25 cellular contexts compared by ENCODE assay signal in the genomic region with DNA sequence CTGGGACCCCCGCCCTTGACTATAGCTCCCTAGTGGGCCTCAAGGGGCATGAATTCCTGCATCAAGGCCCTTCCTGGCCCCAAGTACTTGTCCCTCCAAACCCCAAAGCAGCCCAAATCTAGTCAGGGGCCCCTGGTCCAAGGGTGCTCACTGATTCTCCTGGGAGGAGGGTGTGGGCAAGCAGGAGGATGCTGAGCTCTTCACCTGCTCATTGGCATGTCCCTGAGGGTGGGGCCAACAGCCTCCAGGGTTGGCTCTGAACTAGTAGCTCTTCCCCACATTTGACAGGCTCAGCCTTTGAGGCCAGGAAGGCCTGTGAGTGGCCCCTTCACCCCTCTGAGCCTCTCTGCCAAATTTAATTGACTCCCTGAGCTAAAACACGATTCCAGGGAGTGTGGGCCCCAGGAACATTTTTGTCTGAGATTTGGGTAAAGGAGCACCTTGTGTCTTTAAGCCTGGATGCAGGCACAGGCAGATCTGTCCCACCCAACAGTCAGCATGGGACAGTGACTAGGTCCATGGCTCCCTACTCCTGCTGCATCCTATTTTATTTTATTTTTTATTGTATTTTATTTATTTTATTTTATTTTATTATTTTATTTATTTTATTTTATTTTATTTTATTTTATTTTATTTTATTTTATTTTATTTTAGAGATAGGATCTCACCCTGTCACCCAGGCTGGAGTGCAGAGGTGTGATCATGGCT. TPM values are rescaled to one million over a fixed set of nuclear protein-coding genes. Genes with fewer than 3 reads are reported as not detected.
"Had no signal": no experiment of that assay in that cellular context is flagged by ENCODE, and none has a peak within 500 bp of the region (broad histone marks: within the 10 kb centered on the region; RNA-seq: fewer than 3 reads in every experiment).

No MANE protein-coding gene starts in this region.

- DNase-seq: activated CD4-positive, alpha-beta T cell treated with anti-CD3 and anti-CD28 coated beads for 1 hour; activated CD4-positive, alpha-beta T cell treated with anti-CD3 and anti-CD28 coated beads, Interleukin-2, amount 50 U/mL, for 48 hours; activated gamma-delta T cell treated with Interleukin-2 at 50 U/mL for 16 hours; activated T-cell treated with anti-CD3 and anti-CD28 coated beads, Interleukin-2, amount 50 U/mL, for 4 hours; foreskin keratinocyte; glutamatergic neuron; hippocampal formation; left ventricle myocardium inferior; stimulated activated naive CD8-positive, alpha-beta T cell treated with anti-CD3 and anti-CD28 coated beads, Interleukin-15, Interleukin-2, amounts not matched to agents 100 U/mL and 50 U/mL, for 24 hours; SW 1271; T-helper 2 cell had no signal

- H3K27ac Mint-ChIP-seq: activated naive CD8-positive, alpha-beta T cell; dendritic cell treated with granulocyte-macrophage colony-stimulating factor and Interleukin-4, amounts not matched to agents 40 ng/mL and 50 ng/mL, for 4 days; effector memory CD8-positive, alpha-beta T cell; memory B cell; naive thymus-derived CD8-positive, alpha-beta T cell had no signal

- H3K36me3 Mint-ChIP-seq: activated naive CD8-positive, alpha-beta T cell; memory B cell had no signal

- H3K4me3 ChIP-seq: left ventricle myocardium inferior, tibial nerve, vagina had no signal

- H3K27ac ChIP-seq: epithelial cell of prostate, foreskin keratinocyte, left ventricle myocardium inferior, neutrophil, parathyroid adenoma, tibial nerve, vagina, VCaP had no signal

- H3K36me3 ChIP-seq: left ventricle myocardium inferior, neutrophil, tibial nerve, vagina had no signal

- H3K4me1 Mint-ChIP-seq: memory B cell had no signal

- H3K9me3 Mint-ChIP-seq: activated T-cell treated with anti-CD3 and anti-CD28 coated beads, Interleukin-2, amount 50 U/mL, for 4 hours; dendritic cell treated with granulocyte-macrophage colony-stimulating factor and Interleukin-4, amounts not matched to agents 40 ng/mL and 50 ng/mL, for 4 days; effector memory CD8-positive, alpha-beta T cell had no signal

- H3K4me1 ChIP-seq: foreskin keratinocyte, left ventricle myocardium inferior, parathyroid adenoma had no signal

- H3K4me3 Mint-ChIP-seq: activated naive CD8-positive, alpha-beta T cell; activated T-cell treated with anti-CD3 and anti-CD28 coated beads, Interleukin-2, amount 50 U/mL, for 4 hours; dendritic cell treated with granulocyte-macrophage colony-stimulating factor and Interleukin-4, amounts not matched to agents 40 ng/mL and 50 ng/mL, for 4 days; effector memory CD8-positive, alpha-beta T cell; memory B cell; naive thymus-derived CD8-positive, alpha-beta T cell had no signal

- H3K9me3 ChIP-seq: neutrophil, vagina had no signal

- H3K27me3 ChIP-seq: tibial nerve, vagina had no signal

- ATAC-seq: activated T-cell treated with anti-CD3 and anti-CD28 coated beads, Interleukin-2, amount 50 U/mL, for 4 hours; effector memory CD8-positive, alpha-beta T cell; foreskin keratinocyte; naive thymus-derived CD8-positive, alpha-beta T cell; stimulated activated naive CD8-positive, alpha-beta T cell treated with anti-CD3 and anti-CD28 coated beads, Interleukin-15, Interleukin-2, amounts not matched to agents 100 U/mL and 50 U/mL, for 24 hours had no signal

RNA-seq across cellular contexts. Expression of a gene that starts 11.0 kb away (rescaled TPM):
- total RNA-seq: naive thymus-derived CD8-positive, alpha-beta T cell had no signal
- polyA plus RNA-seq: naive thymus-derived CD8-positive, alpha-beta T cell had no signal

RNA-seq across cellular contexts. Expression of a gene that starts 48.0 kb away (rescaled TPM):
- total RNA-seq: activated T-cell treated with anti-CD3 and anti-CD28 coated beads, Interleukin-2, amount 50 U/mL, for 4 hours; bronchial epithelial cell; chondrocyte; fibroblast of lung; left ventricle myocardium inferior; naive thymus-derived CD8-positive, alpha-beta T cell; tibial nerve; vagina had no signal
- polyA plus RNA-seq: fibroblast of lung; naive thymus-derived CD8-positive, alpha-beta T cell had no signal
